In the genomic region with DNA sequence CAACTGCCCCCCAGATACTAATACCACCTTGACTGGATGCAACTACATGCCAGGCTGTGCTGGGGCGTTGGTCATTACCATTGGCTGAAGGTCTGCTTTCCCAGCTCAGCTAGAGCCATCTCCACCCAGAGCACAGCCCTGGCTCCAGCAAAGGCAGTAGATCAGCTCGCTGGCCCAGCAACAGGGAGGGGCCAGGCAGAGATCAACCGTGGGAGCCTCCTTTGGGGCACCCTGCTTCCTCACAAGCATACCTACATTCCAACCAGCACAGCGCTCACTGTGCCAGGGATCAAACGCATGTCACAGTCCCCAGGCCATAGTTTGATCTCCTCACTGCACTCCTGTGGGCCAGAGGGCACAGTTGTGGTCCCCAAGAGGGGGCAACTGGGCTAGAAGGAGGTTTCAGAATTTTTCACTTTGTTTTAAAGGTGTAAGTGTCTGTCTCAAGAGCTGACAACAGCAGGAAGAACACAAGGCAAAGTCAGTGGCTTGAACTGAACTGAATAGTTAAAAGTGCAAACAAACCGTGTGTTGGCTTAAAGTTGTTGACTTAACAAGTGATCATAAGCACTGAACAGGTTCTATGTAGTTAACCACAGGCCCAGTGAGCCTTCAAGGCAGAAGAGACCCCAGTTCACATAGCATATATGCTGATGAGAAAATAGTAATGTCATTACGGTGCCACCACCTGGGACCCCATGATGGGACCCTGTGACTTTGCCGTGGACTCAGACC, we compare ENCODE assay signal across 1 cellular context.
A peak's percentile ranks its signal among the peaks of the same experiment; 100 is the strongest.
TF ChIP-seq lines count a peak whose summit lies in the region.

No MANE protein-coding gene starts in this region.

TF ChIP-seq in H1, 55 proteins besides CTCF, POLR2A, EP300 and RAD21:
- TF ChIP-seq TEAD4 (IDR thresholded peaks at IDR 0.05; ENCODE audit: low read depth, low read length) (peak; percentile 81), SP4 (IDR thresholded peaks at IDR 0.05; ENCODE audit: low read length) (no peak)
